In the genomic region with DNA sequence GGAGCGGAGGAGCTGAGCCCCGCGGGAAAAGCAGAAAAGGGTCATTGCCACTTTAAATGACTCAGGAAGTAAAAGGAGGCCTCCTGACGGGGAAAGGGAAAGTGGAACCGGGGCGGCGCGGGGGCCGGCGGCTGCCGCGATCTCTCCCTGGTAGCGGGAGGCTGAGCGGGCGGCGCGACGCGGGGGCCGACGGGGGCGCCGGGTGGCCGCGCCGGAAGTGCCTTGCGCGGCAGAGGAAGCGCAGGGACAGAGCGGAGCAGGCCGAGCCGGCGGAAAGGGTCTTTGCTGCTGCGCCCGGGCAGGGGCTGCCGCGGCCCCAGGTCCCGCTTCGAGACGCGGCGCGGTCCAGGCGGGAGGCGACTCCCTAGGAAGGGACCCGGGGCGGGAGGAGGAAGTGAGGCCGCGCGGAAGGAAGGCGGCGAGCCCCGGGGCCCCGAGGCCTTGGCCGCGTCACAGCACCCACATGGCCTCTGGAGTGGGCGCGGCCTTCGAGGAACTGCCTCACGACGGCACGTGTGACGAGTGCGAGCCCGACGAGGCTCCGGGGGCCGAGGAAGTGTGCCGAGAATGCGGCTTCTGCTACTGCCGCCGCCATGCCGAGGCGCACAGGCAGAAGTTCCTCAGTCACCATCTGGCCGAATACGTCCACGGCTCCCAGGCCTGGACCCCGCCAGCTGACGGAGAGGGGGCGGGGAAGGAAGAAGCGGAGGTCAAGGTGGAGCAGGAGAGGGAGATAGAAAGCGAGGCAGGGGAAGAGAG, we compare ENCODE assay signal across 1 cellular context.
TF ChIP-seq lines count a peak whose summit lies in the region.

A gene with protein sequence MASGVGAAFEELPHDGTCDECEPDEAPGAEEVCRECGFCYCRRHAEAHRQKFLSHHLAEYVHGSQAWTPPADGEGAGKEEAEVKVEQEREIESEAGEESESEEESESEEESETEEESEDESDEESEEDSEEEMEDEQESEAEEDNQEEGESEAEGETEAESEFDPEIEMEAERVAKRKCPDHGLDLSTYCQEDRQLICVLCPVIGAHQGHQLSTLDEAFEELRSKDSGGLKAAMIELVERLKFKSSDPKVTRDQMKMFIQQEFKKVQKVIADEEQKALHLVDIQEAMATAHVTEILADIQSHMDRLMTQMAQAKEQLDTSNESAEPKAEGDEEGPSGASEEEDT (plus strand): TSS at position 127 of the 759 bp plus-strand sequence. CDS start 337 bp downstream, at position 464.

TF ChIP-seq in HepG2, 621 proteins besides CTCF, POLR2A, EP300 and RAD21 (continued from another document and continues in another):
- TF ChIP-seq EEA1 (CRISPR knock-in tag; IDR thresholded peaks at IDR 0.05; ENCODE audit: borderline replicate concordance), result peak; percentile 98
- TF ChIP-seq, protein P1, sequence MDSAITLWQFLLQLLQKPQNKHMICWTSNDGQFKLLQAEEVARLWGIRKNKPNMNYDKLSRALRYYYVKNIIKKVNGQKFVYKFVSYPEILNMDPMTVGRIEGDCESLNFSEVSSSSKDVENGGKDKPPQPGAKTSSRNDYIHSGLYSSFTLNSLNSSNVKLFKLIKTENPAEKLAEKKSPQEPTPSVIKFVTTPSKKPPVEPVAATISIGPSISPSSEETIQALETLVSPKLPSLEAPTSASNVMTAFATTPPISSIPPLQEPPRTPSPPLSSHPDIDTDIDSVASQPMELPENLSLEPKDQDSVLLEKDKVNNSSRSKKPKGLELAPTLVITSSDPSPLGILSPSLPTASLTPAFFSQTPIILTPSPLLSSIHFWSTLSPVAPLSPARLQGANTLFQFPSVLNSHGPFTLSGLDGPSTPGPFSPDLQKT (CRISPR knock-in tag; IDR thresholded peaks at IDR 0.05; ENCODE audit: borderline replicate concordance), result peak; percentile 89; the same call in 1 of the 2 replicates
- no peak for TF ChIP-seq SNAI1 (CRISPR knock-in tag; IDR thresholded peaks at IDR 0.05; ENCODE audit: borderline replicate concordance)
- TF ChIP-seq HOXA7 (CRISPR knock-in tag; IDR thresholded peaks at IDR 0.05), result peak; percentile 82; the same call in 1 of the 2 replicates
- no peak for TF ChIP-seq U2AF1 (optimal IDR thresholded peaks at IDR 0.05; ENCODE audit: low read depth, low read length)
- TF ChIP-seq, protein P2, sequence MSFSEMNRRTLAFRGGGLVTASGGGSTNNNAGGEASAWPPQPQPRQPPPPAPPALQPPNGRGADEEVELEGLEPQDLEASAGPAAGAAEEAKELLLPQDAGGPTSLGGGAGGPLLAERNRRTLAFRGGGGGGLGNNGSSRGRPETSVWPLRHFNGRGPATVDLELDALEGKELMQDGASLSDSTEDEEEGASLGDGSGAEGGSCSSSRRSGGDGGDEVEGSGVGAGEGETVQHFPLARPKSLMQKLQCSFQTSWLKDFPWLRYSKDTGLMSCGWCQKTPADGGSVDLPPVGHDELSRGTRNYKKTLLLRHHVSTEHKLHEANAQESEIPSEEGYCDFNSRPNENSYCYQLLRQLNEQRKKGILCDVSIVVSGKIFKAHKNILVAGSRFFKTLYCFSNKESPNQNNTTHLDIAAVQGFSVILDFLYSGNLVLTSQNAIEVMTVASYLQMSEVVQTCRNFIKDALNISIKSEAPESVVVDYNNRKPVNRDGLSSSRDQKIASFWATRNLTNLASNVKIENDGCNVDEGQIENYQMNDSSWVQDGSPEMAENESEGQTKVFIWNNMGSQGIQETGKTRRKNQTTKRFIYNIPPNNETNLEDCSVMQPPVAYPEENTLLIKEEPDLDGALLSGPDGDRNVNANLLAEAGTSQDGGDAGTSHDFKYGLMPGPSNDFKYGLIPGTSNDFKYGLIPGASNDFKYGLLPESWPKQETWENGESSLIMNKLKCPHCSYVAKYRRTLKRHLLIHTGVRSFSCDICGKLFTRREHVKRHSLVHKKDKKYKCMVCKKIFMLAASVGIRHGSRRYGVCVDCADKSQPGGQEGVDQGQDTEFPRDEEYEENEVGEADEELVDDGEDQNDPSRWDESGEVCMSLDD (CRISPR knock-in tag; IDR thresholded peaks at IDR 0.05; ENCODE audit: borderline replicate concordance), result peak; percentile 91
- no peak; the same call in 1 of the 2 replicates for TF ChIP-seq CHD2 (IDR thresholded peaks at IDR 0.05; ENCODE audit: low read depth, low read length)
- TF ChIP-seq, protein P3, sequence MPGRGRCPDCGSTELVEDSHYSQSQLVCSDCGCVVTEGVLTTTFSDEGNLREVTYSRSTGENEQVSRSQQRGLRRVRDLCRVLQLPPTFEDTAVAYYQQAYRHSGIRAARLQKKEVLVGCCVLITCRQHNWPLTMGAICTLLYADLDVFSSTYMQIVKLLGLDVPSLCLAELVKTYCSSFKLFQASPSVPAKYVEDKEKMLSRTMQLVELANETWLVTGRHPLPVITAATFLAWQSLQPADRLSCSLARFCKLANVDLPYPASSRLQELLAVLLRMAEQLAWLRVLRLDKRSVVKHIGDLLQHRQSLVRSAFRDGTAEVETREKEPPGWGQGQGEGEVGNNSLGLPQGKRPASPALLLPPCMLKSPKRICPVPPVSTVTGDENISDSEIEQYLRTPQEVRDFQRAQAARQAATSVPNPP (CRISPR knock-in tag; IDR thresholded peaks at IDR 0.05), result peak; percentile 98
- TF ChIP-seq, protein P4, sequence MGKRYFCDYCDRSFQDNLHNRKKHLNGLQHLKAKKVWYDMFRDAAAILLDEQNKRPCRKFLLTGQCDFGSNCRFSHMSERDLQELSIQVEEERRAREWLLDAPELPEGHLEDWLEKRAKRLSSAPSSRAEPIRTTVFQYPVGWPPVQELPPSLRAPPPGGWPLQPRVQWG (CRISPR knock-in tag; IDR thresholded peaks at IDR 0.05; ENCODE audit: borderline replicate concordance, low read depth), result no peak; the same call in 1 of the 2 replicates
- TF ChIP-seq, protein P5, sequence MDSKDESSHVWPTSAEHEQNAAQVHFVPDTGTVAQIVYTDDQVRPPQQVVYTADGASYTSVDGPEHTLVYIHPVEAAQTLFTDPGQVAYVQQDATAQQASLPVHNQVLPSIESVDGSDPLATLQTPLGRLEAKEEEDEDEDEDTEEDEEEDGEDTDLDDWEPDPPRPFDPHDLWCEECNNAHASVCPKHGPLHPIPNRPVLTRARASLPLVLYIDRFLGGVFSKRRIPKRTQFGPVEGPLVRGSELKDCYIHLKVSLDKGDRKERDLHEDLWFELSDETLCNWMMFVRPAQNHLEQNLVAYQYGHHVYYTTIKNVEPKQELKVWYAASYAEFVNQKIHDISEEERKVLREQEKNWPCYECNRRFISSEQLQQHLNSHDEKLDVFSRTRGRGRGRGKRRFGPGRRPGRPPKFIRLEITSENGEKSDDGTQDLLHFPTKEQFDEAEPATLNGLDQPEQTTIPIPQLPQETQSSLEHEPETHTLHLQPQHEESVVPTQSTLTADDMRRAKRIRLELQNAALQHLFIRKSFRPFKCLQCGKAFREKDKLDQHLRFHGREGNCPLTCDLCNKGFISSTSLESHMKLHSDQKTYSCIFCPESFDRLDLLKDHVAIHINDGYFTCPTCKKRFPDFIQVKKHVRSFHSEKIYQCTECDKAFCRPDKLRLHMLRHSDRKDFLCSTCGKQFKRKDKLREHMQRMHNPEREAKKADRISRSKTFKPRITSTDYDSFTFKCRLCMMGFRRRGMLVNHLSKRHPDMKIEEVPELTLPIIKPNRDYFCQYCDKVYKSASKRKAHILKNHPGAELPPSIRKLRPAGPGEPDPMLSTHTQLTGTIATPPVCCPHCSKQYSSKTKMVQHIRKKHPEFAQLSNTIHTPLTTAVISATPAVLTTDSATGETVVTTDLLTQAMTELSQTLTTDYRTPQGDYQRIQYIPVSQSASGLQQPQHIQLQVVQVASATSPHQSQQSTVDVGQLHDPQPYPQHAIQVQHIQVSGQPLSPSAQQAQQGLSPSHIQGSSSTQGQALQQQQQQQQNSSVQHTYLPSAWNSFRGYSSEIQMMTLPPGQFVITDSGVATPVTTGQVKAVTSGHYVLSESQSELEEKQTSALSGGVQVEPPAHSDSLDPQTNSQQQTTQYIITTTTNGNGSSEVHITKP (CRISPR knock-in tag; IDR thresholded peaks at IDR 0.05; ENCODE audit: low read depth), result no peak
- TF ChIP-seq NCOR1 (IDR thresholded peaks at IDR 0.05; ENCODE audit: borderline replicate concordance, low read length), result no peak
- TF ChIP-seq SETDB1 (CRISPR knock-in tag; IDR thresholded peaks at IDR 0.05; ENCODE audit: borderline replicate concordance), result peak; percentile 82; the same call in 1 of the 2 replicates
- no peak for TF ChIP-seq ZNF432 (CRISPR knock-in tag; IDR thresholded peaks at IDR 0.05; ENCODE audit: borderline replicate concordance)
- TF ChIP-seq SALL2 (CRISPR knock-in tag; IDR thresholded peaks at IDR 0.05), result peak; percentile 85
- TF ChIP-seq ZNF30 (CRISPR knock-in tag; IDR thresholded peaks at IDR 0.05), result peak; percentile 98
- peak; percentile 97 for TF ChIP-seq TEAD2 (CRISPR knock-in tag; IDR thresholded peaks at IDR 0.05)
- peak; percentile 92 for TF ChIP-seq GZF1 (CRISPR knock-in tag; IDR thresholded peaks at IDR 0.05)
- peak; percentile 95 for TF ChIP-seq ZNF746 (CRISPR knock-in tag; IDR thresholded peaks at IDR 0.05)
- TF ChIP-seq ZNF678 (CRISPR knock-in tag; IDR thresholded peaks at IDR 0.05), result peak; percentile 99
- TF ChIP-seq RARG (CRISPR knock-in tag; IDR thresholded peaks at IDR 0.05; ENCODE audit: low read depth), result peak; percentile 86; the same call in 1 of the 2 replicates
- TF ChIP-seq SPEN (CRISPR knock-in tag; IDR thresholded peaks at IDR 0.05; ENCODE audit: low read depth), result peak; percentile 77
- TF ChIP-seq CENPT (CRISPR knock-in tag; IDR thresholded peaks at IDR 0.05; ENCODE audit: low read depth), result peak; percentile 99
- TF ChIP-seq MYC (CRISPR knock-in tag; IDR thresholded peaks at IDR 0.05; ENCODE audit: borderline replicate concordance), result peak; percentile 95
- TF ChIP-seq, protein P6, sequence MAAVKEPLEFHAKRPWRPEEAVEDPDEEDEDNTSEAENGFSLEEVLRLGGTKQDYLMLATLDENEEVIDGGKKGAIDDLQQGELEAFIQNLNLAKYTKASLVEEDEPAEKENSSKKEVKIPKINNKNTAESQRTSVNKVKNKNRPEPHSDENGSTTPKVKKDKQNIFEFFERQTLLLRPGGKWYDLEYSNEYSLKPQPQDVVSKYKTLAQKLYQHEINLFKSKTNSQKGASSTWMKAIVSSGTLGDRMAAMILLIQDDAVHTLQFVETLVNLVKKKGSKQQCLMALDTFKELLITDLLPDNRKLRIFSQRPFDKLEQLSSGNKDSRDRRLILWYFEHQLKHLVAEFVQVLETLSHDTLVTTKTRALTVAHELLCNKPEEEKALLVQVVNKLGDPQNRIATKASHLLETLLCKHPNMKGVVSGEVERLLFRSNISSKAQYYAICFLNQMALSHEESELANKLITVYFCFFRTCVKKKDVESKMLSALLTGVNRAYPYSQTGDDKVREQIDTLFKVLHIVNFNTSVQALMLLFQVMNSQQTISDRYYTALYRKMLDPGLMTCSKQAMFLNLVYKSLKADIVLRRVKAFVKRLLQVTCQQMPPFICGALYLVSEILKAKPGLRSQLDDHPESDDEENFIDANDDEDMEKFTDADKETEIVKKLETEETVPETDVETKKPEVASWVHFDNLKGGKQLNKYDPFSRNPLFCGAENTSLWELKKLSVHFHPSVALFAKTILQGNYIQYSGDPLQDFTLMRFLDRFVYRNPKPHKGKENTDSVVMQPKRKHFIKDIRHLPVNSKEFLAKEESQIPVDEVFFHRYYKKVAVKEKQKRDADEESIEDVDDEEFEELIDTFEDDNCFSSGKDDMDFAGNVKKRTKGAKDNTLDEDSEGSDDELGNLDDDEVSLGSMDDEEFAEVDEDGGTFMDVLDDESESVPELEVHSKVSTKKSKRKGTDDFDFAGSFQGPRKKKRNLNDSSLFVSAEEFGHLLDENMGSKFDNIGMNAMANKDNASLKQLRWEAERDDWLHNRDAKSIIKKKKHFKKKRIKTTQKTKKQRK (IDR thresholded peaks at IDR 0.05; ENCODE audit: low read length), result no peak
- 0 out of 2 replicates have a peak, but pooled peaks have one; percentile 81 for TF ChIP-seq ZNF44 (CRISPR knock-in tag; IDR thresholded peaks at IDR 0.05)
- peak; percentile 96 for TF ChIP-seq MEIS2 (CRISPR knock-in tag; IDR thresholded peaks at IDR 0.05)
- TF ChIP-seq HOXA3 (CRISPR knock-in tag; IDR thresholded peaks at IDR 0.05), result peak; percentile 91
- TF ChIP-seq PHF20 (CRISPR knock-in tag; IDR thresholded peaks at IDR 0.05), result peak; percentile 65
- peak; percentile 98 for TF ChIP-seq ZNF550 (CRISPR knock-in tag; IDR thresholded peaks at IDR 0.05; ENCODE audit: borderline replicate concordance)
- TF ChIP-seq ZNF296 (CRISPR knock-in tag; conservative IDR thresholded peaks at IDR 0.05), result 0 out of 2 replicates have a peak, but pooled peaks have one; percentile 84
- TF ChIP-seq, protein P7, sequence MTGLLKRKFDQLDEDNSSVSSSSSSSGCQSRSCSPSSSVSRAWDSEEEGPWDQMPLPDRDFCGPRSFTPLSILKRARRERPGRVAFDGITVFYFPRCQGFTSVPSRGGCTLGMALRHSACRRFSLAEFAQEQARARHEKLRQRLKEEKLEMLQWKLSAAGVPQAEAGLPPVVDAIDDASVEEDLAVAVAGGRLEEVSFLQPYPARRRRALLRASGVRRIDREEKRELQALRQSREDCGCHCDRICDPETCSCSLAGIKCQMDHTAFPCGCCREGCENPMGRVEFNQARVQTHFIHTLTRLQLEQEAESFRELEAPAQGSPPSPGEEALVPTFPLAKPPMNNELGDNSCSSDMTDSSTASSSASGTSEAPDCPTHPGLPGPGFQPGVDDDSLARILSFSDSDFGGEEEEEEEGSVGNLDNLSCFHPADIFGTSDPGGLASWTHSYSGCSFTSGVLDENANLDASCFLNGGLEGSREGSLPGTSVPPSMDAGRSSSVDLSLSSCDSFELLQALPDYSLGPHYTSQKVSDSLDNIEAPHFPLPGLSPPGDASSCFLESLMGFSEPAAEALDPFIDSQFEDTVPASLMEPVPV (CRISPR knock-in tag; IDR thresholded peaks at IDR 0.05), result peak; percentile 99
- TF ChIP-seq, protein P8, sequence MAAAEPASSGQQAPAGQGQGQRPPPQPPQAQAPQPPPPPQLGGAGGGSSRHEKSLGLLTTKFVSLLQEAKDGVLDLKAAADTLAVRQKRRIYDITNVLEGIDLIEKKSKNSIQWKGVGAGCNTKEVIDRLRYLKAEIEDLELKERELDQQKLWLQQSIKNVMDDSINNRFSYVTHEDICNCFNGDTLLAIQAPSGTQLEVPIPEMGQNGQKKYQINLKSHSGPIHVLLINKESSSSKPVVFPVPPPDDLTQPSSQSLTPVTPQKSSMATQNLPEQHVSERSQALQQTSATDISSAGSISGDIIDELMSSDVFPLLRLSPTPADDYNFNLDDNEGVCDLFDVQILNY (CRISPR knock-in tag; conservative IDR thresholded peaks at IDR 0.05), result peak; percentile 74; the same call in 1 of the 2 replicates
- peak; percentile 99 for TF ChIP-seq ZNF749 (CRISPR knock-in tag; IDR thresholded peaks at IDR 0.05; ENCODE audit: borderline replicate concordance)
- TF ChIP-seq SIX4 (CRISPR knock-in tag; IDR thresholded peaks at IDR 0.05), result peak; percentile 28; the same call in 1 of the 2 replicates
- TF ChIP-seq, protein P9, sequence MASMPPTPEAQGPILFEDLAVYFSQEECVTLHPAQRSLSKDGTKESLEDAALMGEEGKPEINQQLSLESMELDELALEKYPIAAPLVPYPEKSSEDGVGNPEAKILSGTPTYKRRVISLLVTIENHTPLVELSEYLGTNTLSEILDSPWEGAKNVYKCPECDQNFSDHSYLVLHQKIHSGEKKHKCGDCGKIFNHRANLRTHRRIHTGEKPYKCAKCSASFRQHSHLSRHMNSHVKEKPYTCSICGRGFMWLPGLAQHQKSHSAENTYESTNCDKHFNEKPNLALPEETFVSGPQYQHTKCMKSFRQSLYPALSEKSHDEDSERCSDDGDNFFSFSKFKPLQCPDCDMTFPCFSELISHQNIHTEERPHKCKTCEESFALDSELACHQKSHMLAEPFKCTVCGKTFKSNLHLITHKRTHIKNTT (CRISPR knock-in tag; IDR thresholded peaks at IDR 0.05), result no peak
- peak; percentile 65 for TF ChIP-seq HNRNPK (IDR thresholded peaks at IDR 0.05; ENCODE audit: low read depth, low read length, poor library complexity, severe bottlenecking)
- peak; percentile 78 for TF ChIP-seq HDAC2 (CRISPR knock-in tag; IDR thresholded peaks at IDR 0.05)
- TF ChIP-seq GABPA (IDR thresholded peaks at IDR 0.05; ENCODE audit: low read depth, low read length), result peak; percentile 82
- peak; percentile 81 for TF ChIP-seq GABPA (CRISPR knock-in tag; IDR thresholded peaks at IDR 0.05; ENCODE audit: low read depth)
- TF ChIP-seq YY1 (IDR thresholded peaks at IDR 0.05; ENCODE audit: insufficient read depth, insufficient replicate concordance, low read depth, low read length), result peak; percentile 30
